Comparison of ENCODE assay signal across 20 cellular contexts in genomic region chr17:16942141-16943031, GRCh38. TPM values are rescaled to one million over a fixed set of nuclear protein-coding genes. Genes with fewer than 3 reads are reported as not detected.
DNase-seq lines count a peak whose midpoint lies in the region; ATAC-seq and TF ChIP-seq lines count a peak whose summit lies in the region.
"Had no signal": no experiment of that assay in that cellular context is flagged by ENCODE, and none has a peak within 500 bp of the region (broad histone marks: within the 10 kb centered on the region; RNA-seq: fewer than 3 reads in every experiment).

No MANE protein-coding gene starts in this region.

- H3K27me3 ChIP-seq in neuronal stem cell (ENCODE audit: control insufficient read depth in 3 of 3, insufficient read depth in 3 of 3, low read depth in 1 of 3, low read length in 3 of 3), result peaks cover 0 to 35% (median 0%) of the 10 kb centered on the region in 3 experiments
- H3K27me3 ChIP-seq: MG63 had no signal

- no peak overlapping the region for H4K8ac ChIP-seq in neuronal stem cell (ENCODE audit: low read depth, low read length)

- TF ChIP-seq CTCF in fibroblast of the aortic adventitia (IDR thresholded peaks at IDR 0.05; ENCODE audit: insufficient read depth, low read length), result no peak

- H3K9me3 ChIP-seq in neuronal stem cell (replicated peaks in 1 of 2; ENCODE audit: control insufficient read depth in 2 of 2, insufficient read depth in 1 of 2, low read depth in 1 of 2, low read length in 2 of 2), result no peaks in the 10 kb centered on the region
- H3K9me3 ChIP-seq: MG63, neutrophil had no signal

- H2BK120ac ChIP-seq in neuronal stem cell (ENCODE audit: low read depth, low read length), result no peak overlapping the region

- no peak overlapping the region for H2BK5ac ChIP-seq in neuronal stem cell (ENCODE audit: low read length)

- H3K79me1 ChIP-seq in neuronal stem cell (ENCODE audit: low read depth, low read length), result no peaks in the 10 kb centered on the region

- H3K4ac ChIP-seq in neuronal stem cell (ENCODE audit: low read length), result no peak overlapping the region

- no peak overlapping the region for H2AFZ ChIP-seq in neuronal stem cell (ENCODE audit: low read length)

- no peak overlapping the region for H2AK5ac ChIP-seq in neuronal stem cell (ENCODE audit: low read depth, low read length)

- no peak for ATAC-seq in GM19452 (IDR thresholded peaks at IDR 0.05; ENCODE audit: unreplicated experiment)
- no peak for ATAC-seq in T-cell (replicated peaks in 1 of 4)
- ATAC-seq: foreskin keratinocyte had no signal

- H3K36me3 Mint-ChIP-seq in T-cell, result no peaks in the 10 kb centered on the region
- H3K36me3 Mint-ChIP-seq: mesothelial cell of epicardium had no signal

- no peak overlapping the region for H3K4me3 Mint-ChIP-seq in T-cell
- H3K4me3 Mint-ChIP-seq: dendritic cell treated with granulocyte-macrophage colony-stimulating factor and Interleukin-4, amounts not matched to agents 40 ng/mL and 50 ng/mL, for 4 days; mesothelial cell of epicardium had no signal

- H3K27me3 Mint-ChIP-seq in T-cell, result peaks cover 0 to 5% of the 10 kb centered on the region in 2 donors

- no peak overlapping the region for H3K23ac ChIP-seq in neuronal stem cell (ENCODE audit: low read depth, low read length, poor library complexity)

- H3K27ac Mint-ChIP-seq in T-cell, result no peak overlapping the region
- H3K27ac Mint-ChIP-seq: activated T-helper 2 cell treated with anti-CD3 and anti-CD28 coated beads, Interferon-gamma antibody, Interleukin-2, Interleukin-4, amounts not matched to agents 10 μg/mL and 5 μg/mL and 100 μg/mL, durations not matched to agents 14 hours and 24 hours and 36 hours; dendritic cell treated with granulocyte-macrophage colony-stimulating factor and Interleukin-4, amounts not matched to agents 40 ng/mL and 50 ng/mL, for 4 days; mesothelial cell of epicardium had no signal

- H3K4me1 ChIP-seq in neuronal stem cell (ENCODE audit: control insufficient read depth in 2 of 2, insufficient read depth in 1 of 2, low read depth in 1 of 2, low read length in 2 of 2), result peaks cover 0 to 7% of the 10 kb centered on the region in 2 donors
- H3K4me1 ChIP-seq: foreskin keratinocyte had no signal

- CTCF ChIA-PET in T-cell (lab: Charles Lee), result no interaction called here

- no peak overlapping the region for H3K27ac ChIP-seq in neuronal stem cell (replicated peaks; ENCODE audit: low read length)
- H3K27ac ChIP-seq: epithelial cell of prostate, foreskin keratinocyte, neutrophil had no signal

- peak overlapping the region; percentile 78 for H3K14ac ChIP-seq in neuronal stem cell (ENCODE audit: low read length)

- H2BK15ac ChIP-seq in neuronal stem cell (ENCODE audit: low read length), result no peak overlapping the region

- H3K4me1 Mint-ChIP-seq in T-cell, result no peaks in the 10 kb centered on the region
- H3K4me1 Mint-ChIP-seq: mesothelial cell of epicardium had no signal

- no peak overlapping the region for H3K9ac ChIP-seq in neuronal stem cell (ENCODE audit: low read depth, low read length, poor library complexity)

- POLR2A ChIA-PET in T-cell (lab: Charles Lee), result no interaction called here

- H4K91ac ChIP-seq in neuronal stem cell (ENCODE audit: low read depth, low read length, poor library complexity), result no peak overlapping the region

- DNase-seq in A172 (ENCODE audit: low spot score) (peak; percentile 20), HCEC 1CT (peak; percentile 61), fibroblast of the aortic adventitia (ENCODE audit: low read depth) (peak; percentile 0), neuronal stem cell (ENCODE audit: low spot score) (no peak), inferior parietal cortex (ENCODE audit: extremely low spot score) (no peak), NOMO-1 treated with DMSO at 0.1 percent for 48 hours (lab: John Stamatoyannopoulos, UW; ENCODE audit: unreplicated experiment) (no peak), T-cell (no peak)
- DNase-seq: foreskin keratinocyte; hypothalamus; kidney; MG63; NCI-H1417 treated with DMSO at 0.1 percent for 48 hours; NCI-H526 treated with DMSO at 0.1 percent for 48 hours; stimulated activated CD4-positive, alpha-beta T cell treated with anti-CD3 and anti-CD28 coated beads, Interleukin-4, amount 100 ng/mL, for 4 hours had no signal

- no peak overlapping the region for H3K18ac ChIP-seq in neuronal stem cell (ENCODE audit: low read length)

- H3K9me3 Mint-ChIP-seq in T-cell, result no peaks in the 10 kb centered on the region
- H3K9me3 Mint-ChIP-seq: activated T-helper 2 cell treated with anti-CD3 and anti-CD28 coated beads, Interferon-gamma antibody, Interleukin-2, Interleukin-4, amounts not matched to agents 10 μg/mL and 5 μg/mL and 100 μg/mL, durations not matched to agents 14 hours and 24 hours and 36 hours; dendritic cell treated with granulocyte-macrophage colony-stimulating factor and Interleukin-4, amounts not matched to agents 40 ng/mL and 50 ng/mL, for 4 days had no signal

- H3K4me2 ChIP-seq in neuronal stem cell (ENCODE audit: insufficient read depth, low read length, poor library complexity, severe bottlenecking), result no peak overlapping the region

- H3K36me3 ChIP-seq in neuronal stem cell (replicated peaks in 1 of 2; ENCODE audit: control insufficient read depth in 2 of 2, insufficient read depth in 2 of 2, low read length in 2 of 2), result no peaks in the 10 kb centered on the region
- H3K36me3 ChIP-seq: MG63, neutrophil had no signal

- H3K4me3 ChIP-seq in fibroblast of the aortic adventitia (ENCODE audit: low read depth, low read length), result no peak overlapping the region
- H3K4me3 ChIP-seq in neuronal stem cell (ENCODE audit: low read length in 2 of 2), result no peak overlapping the region
- H3K4me3 ChIP-seq: MG63 had no signal

- WGBS in neuronal stem cell (ENCODE audit: extremely low coverage in 2 of 2, insufficient read length in 2 of 2, insufficient replicate concordance in 1 of 2), 2 donors, result no CpG with 5 or more reads among the region's 21 CpGs

- H2BK12ac ChIP-seq in neuronal stem cell (ENCODE audit: low read length), result no peak overlapping the region

RNA-seq across cellular contexts. Expression of gene TNFRSF13B, which starts 29.5 kb away (rescaled TPM):
- not detected in 2 replicates for total RNA-seq in A172 (2014; rRNA removed; shearing (Covaris generic))
- not detected in 2 replicates for total RNA-seq in fibroblast of the aortic adventitia (ENCODE audit: low replicate concordance)
- polyA plus RNA-seq in neuronal stem cell (2013, experiment 1 of 2), result not detected
- not detected for polyA plus RNA-seq in neuronal stem cell (2013, experiment 2 of 2)
- total RNA-seq in T-cell, result 1 to 10 TPM in 3 of 5 donors, under 1 TPM in 1, not detected in 1; 0.60 to 7.2 (median 5.0) TPM
- total RNA-seq: foreskin keratinocyte, mesothelial cell of epicardium had no signal
- polyA plus RNA-seq: foreskin keratinocyte had no signal

Comparison
In these comparisons a context has a peak if more than half of its experiments do, and no peak if none do; other contexts are left out.
1. DNase-seq: peak in A172 (single experiment), HCEC 1CT (single experiment) and fibroblast of the aortic adventitia (single experiment); none in neuronal stem cell (single experiment), inferior parietal cortex (single experiment), NOMO-1 treated with DMSO at 0.1 percent for 48 hours (single experiment) and T-cell (0 of 34).